ENCODE assay signal across 19 cellular contexts in the genomic region with DNA sequence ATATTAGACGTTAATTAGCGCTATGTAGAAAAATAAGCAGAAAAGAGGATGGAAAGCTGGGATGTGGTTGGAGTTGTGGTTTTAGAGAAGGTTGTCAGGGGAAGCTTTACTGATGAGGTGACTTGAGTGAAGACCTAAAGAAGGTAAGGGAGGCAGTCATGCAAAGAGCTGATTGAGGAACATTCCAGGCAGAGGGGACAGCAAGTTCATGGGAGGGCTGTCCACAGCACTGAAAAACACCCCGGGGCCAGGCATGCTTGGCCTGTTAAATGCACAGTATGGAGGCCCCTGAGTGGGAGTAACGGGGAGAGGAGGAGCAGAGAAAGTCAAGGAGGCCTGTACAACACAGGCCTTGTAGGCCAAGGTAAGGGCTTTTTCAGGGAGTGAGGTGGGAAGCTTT. TPM values are rescaled to one million over a fixed set of nuclear protein-coding genes. Genes with fewer than 3 reads are reported as not detected.
DNase-seq lines count a peak whose midpoint lies in the region; ATAC-seq and TF ChIP-seq lines count a peak whose summit lies in the region.
"Had no signal": no experiment of that assay in that cellular context is flagged by ENCODE, and none has a peak within 500 bp of the region (broad histone marks: within the 10 kb centered on the region; RNA-seq: fewer than 3 reads in every experiment).

No MANE protein-coding gene starts in this region.

- POLR2A ChIA-PET in WTC11 (lab: Charles Lee): interaction anchor here (0.6 kb wide), 1 partner anchor 10 kb away, joined by 3 read pairs; no protein-coding TSS in a partner anchor

- no peaks in the 10 kb centered on the region for H3K27me3 Mint-ChIP-seq in WTC11 (ENCODE audit: low read depth)
- H3K27me3 Mint-ChIP-seq: CD4-positive, CD25-positive, alpha-beta regulatory T cell had no signal

- H3K27ac ChIP-seq in BLaER1 treated with 17β-estradiol and CSF1 and Interleukin-3, amounts not matched to agents 10 nM and 100 nM: no peak overlapping the region
- no peak overlapping the region for H3K27ac ChIP-seq in MM.1S (ENCODE audit: low read length)
- H3K27ac ChIP-seq: HL-60, SJCRH30 had no signal

- ATAC-seq in WTC11 (no peak), GM19023 (IDR thresholded peaks at IDR 0.05; ENCODE audit: unreplicated experiment) (no peak)
- ATAC-seq: K562, PC-3 had no signal

- DNase-seq in WTC11 (ENCODE audit: low spot score) (no peak), glomerular visceral epithelial cell (ENCODE audit: extremely low spot score) (peak; percentile 72), renal cortical epithelial cell (ENCODE audit: low read depth) (peak; percentile 70), hypothalamus (lab: John Stamatoyannopoulos, UW) (no peak), HT-29 (ENCODE audit: low spot score) (no peak), MM.1S (no peak)
- DNase-seq: Caco-2; CD4-positive, CD25-positive, alpha-beta regulatory T cell; DMS53; NCI-H1048; NCI-H146; NCI-H2081; NCI-H748 treated with DMSO at 0.1 percent for 48 hours; PC-3; SJCRH30 had no signal

- H3K4me3 ChIP-seq in BLaER1 treated with 17β-estradiol and CSF1 and Interleukin-3, amounts not matched to agents 10 nM and 100 nM: no peak overlapping the region
- no peak overlapping the region for H3K4me3 ChIP-seq in MM.1S (ENCODE audit: low read length)
- H3K4me3 ChIP-seq: K562, SJCRH30 had no signal

- H3K27ac Mint-ChIP-seq in WTC11: peak overlapping the region; percentile 84

- H3K9me3 Mint-ChIP-seq in WTC11: no peaks in the 10 kb centered on the region
- H3K9me3 Mint-ChIP-seq: CD4-positive, CD25-positive, alpha-beta regulatory T cell had no signal

- TF ChIP-seq CTCF in WTC11 (IDR thresholded peaks at IDR 0.05) (no peak), MM.1S (IDR thresholded peaks at IDR 0.05; ENCODE audit: low read length) (no peak)

- peaks cover 0 to 31% (median 4%) of the 10 kb centered on the region in 11 experiments; a peak in 4 of 22 replicates for H3K36me3 ChIP-seq in BLaER1 treated with 17β-estradiol and CSF1 and Interleukin-3, amounts not matched to agents 10 nM and 100 nM
- no peaks in the 10 kb centered on the region for H3K36me3 ChIP-seq in MM.1S (replicated peaks; ENCODE audit: insufficient read depth, low read length)
- H3K36me3 ChIP-seq: SJCRH30 had no signal

- no peaks in the 10 kb centered on the region for H3K9me3 ChIP-seq in BLaER1 treated with 17β-estradiol and CSF1 and Interleukin-3, amounts not matched to agents 10 nM and 100 nM (replicated peaks in 1 of 11)
- no peaks in the 10 kb centered on the region for H3K9me3 ChIP-seq in MM.1S (replicated peaks; ENCODE audit: insufficient read depth, low read length)
- H3K9me3 ChIP-seq: Caco-2, SJCRH30 had no signal

- H4K20me1 ChIP-seq in BLaER1 treated with 17β-estradiol and CSF1 and Interleukin-3, amounts not matched to agents 10 nM and 100 nM: 0 out of 22 replicates have a peak, but pooled peaks cover 0 to 5% (median 0%) of the 10 kb centered on the region in 11 experiments
- H4K20me1 ChIP-seq in MM.1S (ENCODE audit: insufficient read depth, low read length): no peaks in the 10 kb centered on the region

- H3K4me3 Mint-ChIP-seq in WTC11: no peak overlapping the region
- H3K4me3 Mint-ChIP-seq: CD4-positive, CD25-positive, alpha-beta regulatory T cell had no signal

- H3K9ac ChIP-seq in BLaER1 treated with 17β-estradiol and CSF1 and Interleukin-3, amounts not matched to agents 10 nM and 100 nM: no peak overlapping the region
- H3K9ac ChIP-seq in MM.1S (ENCODE audit: low read length): no peak overlapping the region

- CTCF ChIA-PET in WTC11 (lab: Charles Lee): no interaction called here

- no peaks in the 10 kb centered on the region for H3K79me2 ChIP-seq in MM.1S (ENCODE audit: low read length)

- no peaks in the 10 kb centered on the region for H3K9me2 ChIP-seq in MM.1S (replicated peaks; ENCODE audit: insufficient read depth, low read length)

- H2AFZ ChIP-seq in MM.1S (ENCODE audit: low read length): no peak overlapping the region

- no peaks in the 10 kb centered on the region for H3K36me3 Mint-ChIP-seq in WTC11

- peak overlapping the region in 9 of 11 experiments; percentile 6 to 84 (median 37); a peak in 11 of 22 replicates for H3K4me2 ChIP-seq in BLaER1 treated with 17β-estradiol and CSF1 and Interleukin-3, amounts not matched to agents 10 nM and 100 nM
- no peak overlapping the region for H3K4me2 ChIP-seq in MM.1S (ENCODE audit: low read depth, low read length)

- peaks cover 10% of the 10 kb centered on the region for H3K4me1 Mint-ChIP-seq in WTC11

- H3K4me1 ChIP-seq in BLaER1 treated with 17β-estradiol and CSF1 and Interleukin-3, amounts not matched to agents 10 nM and 100 nM: peaks cover 6 to 25% (median 19%) of the 10 kb centered on the region in 10 experiments; a peak in 17 of 20 replicates
- no peaks in the 10 kb centered on the region for H3K4me1 ChIP-seq in MM.1S (ENCODE audit: low read length)
- H3K4me1 ChIP-seq: Caco-2 had no signal

- no peaks in the 10 kb centered on the region for H3F3A ChIP-seq in MM.1S (ENCODE audit: insufficient read depth, low read length)

- H3K27me3 ChIP-seq in BLaER1 treated with 17β-estradiol and CSF1 and Interleukin-3, amounts not matched to agents 10 nM and 100 nM: no peaks in the 10 kb centered on the region
- no peaks in the 10 kb centered on the region for H3K27me3 ChIP-seq in MM.1S (replicated peaks; ENCODE audit: insufficient read depth, low read length)
- H3K27me3 ChIP-seq: SJCRH30 had no signal

TF ChIP-seq in WTC11, 78 proteins besides CTCF, POLR2A, EP300 and RAD21:
- no peak for TF ChIP-seq SP1 (CRISPR knock-in tag; conservative IDR thresholded peaks at IDR 0.05)
- no peak for TF ChIP-seq GTF2I (CRISPR knock-in tag; conservative IDR thresholded peaks at IDR 0.05)
- TF ChIP-seq, protein P1, sequence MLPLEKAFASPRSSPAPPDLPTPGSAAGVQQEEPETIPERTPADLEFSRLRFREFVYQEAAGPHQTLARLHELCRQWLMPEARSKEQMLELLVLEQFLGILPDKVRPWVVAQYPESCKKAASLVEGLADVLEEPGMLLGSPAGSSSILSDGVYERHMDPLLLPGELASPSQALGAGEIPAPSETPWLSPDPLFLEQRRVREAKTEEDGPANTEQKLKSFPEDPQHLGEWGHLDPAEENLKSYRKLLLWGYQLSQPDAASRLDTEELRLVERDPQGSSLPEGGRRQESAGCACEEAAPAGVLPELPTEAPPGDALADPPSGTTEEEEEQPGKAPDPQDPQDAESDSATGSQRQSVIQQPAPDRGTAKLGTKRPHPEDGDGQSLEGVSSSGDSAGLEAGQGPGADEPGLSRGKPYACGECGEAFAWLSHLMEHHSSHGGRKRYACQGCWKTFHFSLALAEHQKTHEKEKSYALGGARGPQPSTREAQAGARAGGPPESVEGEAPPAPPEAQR (CRISPR knock-in tag; IDR thresholded peaks at IDR 0.05): no peak
- TF ChIP-seq RORB (CRISPR knock-in tag; IDR thresholded peaks at IDR 0.05): no peak
- no peak for TF ChIP-seq ERG (CRISPR knock-in tag; IDR thresholded peaks at IDR 0.05)
- TF ChIP-seq TEAD4 (CRISPR knock-in tag; IDR thresholded peaks at IDR 0.05): no peak
- TF ChIP-seq ZNF423 (CRISPR knock-in tag; IDR thresholded peaks at IDR 0.05): no peak
- TF ChIP-seq ZBTB21 (CRISPR knock-in tag; IDR thresholded peaks at IDR 0.05; ENCODE audit: borderline replicate concordance): no peak
- no peak for TF ChIP-seq USF2 (CRISPR knock-in tag; IDR thresholded peaks at IDR 0.05)

RNA-seq across cellular contexts. Expression of gene SMAGP, which starts 15.6 kb away (rescaled TPM):
- 11.6 to 12.5 TPM (median 11.7 TPM) in 3 replicates for total RNA-seq in WTC11 (2021)
- total RNA-seq in renal cortical epithelial cell: 19.8 and 22.5 TPM in 2 replicates
- total RNA-seq in HT-29 (2014; rRNA removed; shearing (Covaris generic)): 93.2 and 125 TPM in 2 replicates

RNA-seq across cellular contexts. Expression of gene DAZAP2, which starts 16.0 kb away (rescaled TPM):
- total RNA-seq in WTC11 (2021) (30.4 to 35.8 TPM (median 33.0 TPM) in 3 replicates), renal cortical epithelial cell (88.9 and 170 TPM in 2 replicates)
- total RNA-seq in HT-29 (2014; rRNA removed; shearing (Covaris generic)): 174 and 187 TPM in 2 replicates

RNA-seq across cellular contexts. Expression of gene POU6F1, which starts 36.7 kb away (rescaled TPM):
- total RNA-seq in WTC11 (2021) (10.2 to 14.5 TPM (median 11.2 TPM) in 3 replicates), renal cortical epithelial cell (0.35 and 2.6 TPM in 2 replicates)
- 0.05 TPM in 1 of 2 replicates, not detected in the other for total RNA-seq in HT-29 (2014; rRNA removed; shearing (Covaris generic))

Comparison
In these comparisons a context has a peak if more than half of its experiments do, and no peak if none do; other contexts are left out.
1. DNase-seq: peak in glomerular visceral epithelial cell (single experiment) and renal cortical epithelial cell (single experiment); none in WTC11 (single experiment), hypothalamus (0 of 51), HT-29 (single experiment) and MM.1S (single experiment).